In the genomic region with DNA sequence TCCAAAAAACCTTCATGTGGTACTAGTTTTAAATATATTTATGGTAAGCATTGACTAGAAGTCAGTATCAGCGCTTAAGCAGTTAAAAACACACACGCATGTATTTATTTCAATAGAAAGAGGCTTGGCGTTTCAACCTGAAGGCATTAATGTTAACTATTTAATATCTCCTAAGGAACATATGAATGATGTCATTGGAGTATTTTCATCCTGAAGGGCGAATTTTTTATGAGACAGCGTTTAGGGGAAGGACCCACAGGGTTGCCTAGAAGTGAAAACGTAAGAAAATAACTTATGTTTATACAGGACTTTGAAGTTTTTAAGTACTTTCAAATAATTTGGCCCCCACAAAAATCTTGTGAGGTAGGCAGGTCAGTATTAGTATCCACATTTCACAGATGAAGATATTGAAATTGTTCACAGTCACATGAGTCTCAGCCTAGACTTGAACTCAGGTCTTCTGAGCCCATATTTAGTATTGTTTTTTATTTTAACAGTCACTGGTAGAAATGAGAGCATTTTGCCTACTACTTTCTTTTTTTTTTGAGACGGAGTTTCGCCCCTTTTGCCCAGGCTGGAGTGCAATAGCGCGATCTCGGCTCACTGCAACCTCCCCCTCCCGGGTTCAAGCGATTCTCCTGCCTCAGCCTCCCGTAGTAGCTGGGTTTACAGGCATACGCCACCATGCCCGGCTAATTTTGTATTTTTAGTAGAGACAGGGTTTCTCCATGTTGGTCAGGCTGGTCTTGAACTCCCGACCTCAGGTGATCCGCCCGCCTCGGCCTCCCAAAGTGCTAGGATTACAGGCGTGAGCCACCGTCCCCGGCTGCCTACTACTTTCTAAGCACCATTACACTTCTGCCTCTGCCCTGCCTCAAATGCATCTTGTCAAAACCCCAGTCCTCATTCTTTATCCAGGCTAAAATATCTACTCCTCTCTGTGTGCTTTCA, we compare ENCODE assay signal across 9 cellular contexts. TPM values are rescaled to one million over a fixed set of nuclear protein-coding genes. Genes with fewer than 3 reads are reported as not detected.
DNase-seq lines count a peak whose midpoint lies in the region; ATAC-seq and TF ChIP-seq lines count a peak whose summit lies in the region.
"Had no signal": no experiment of that assay in that cellular context is flagged by ENCODE, and none has a peak within 500 bp of the region (broad histone marks: within the 10 kb centered on the region; RNA-seq: fewer than 3 reads in every experiment).

No MANE protein-coding gene starts in this region.

- H3K36me3 Mint-ChIP-seq in activated T-cell treated with anti-CD3 and anti-CD28 coated beads, Interleukin-2, amount 50 U/mL, for 72 hours (ENCODE audit: insufficient read depth in 2 of 2) = peaks cover 6 to 7% of the 10 kb centered on the region in 2 donors
- H3K36me3 Mint-ChIP-seq in activated naive CD8-positive, alpha-beta T cell treated with anti-CD3 and anti-CD28 coated beads, Interleukin-2, amount 50 U/mL, for 24 hours (ENCODE audit: low read depth) = peaks cover 7% of the 10 kb centered on the region
- peaks cover 12% of the 10 kb centered on the region for H3K36me3 Mint-ChIP-seq in type B pancreatic cell

- peak overlapping the region; percentile 74 to 76 for H3K9ac ChIP-seq in liver (ENCODE audit: low read depth in 1 of 2, low read length in 2 of 2)

- no peak for ATAC-seq in activated T-cell treated with anti-CD3 and anti-CD28 coated beads, Interleukin-2, amount 50 U/mL, for 72 hours (replicated peaks in 1 of 2)
- ATAC-seq in activated naive CD8-positive, alpha-beta T cell treated with anti-CD3 and anti-CD28 coated beads, Interleukin-2, amount 50 U/mL, for 24 hours = no peak
- ATAC-seq in HG02973 (IDR thresholded peaks at IDR 0.05; ENCODE audit: unreplicated experiment) (no peak), GM18861 (IDR thresholded peaks at IDR 0.05; ENCODE audit: unreplicated experiment) (no peak), sciatic nerve (no peak)

- WGBS in liver = 57% methylated on average over 23 of the region's 23 CpGs

- peak overlapping the region in 1 of 2 donors; percentile 88 for H3K27ac ChIP-seq in liver (ENCODE audit: low read depth in 1 of 2, low read length in 2 of 2)

- peak overlapping the region; percentile 89 for H3K27ac Mint-ChIP-seq in activated T-cell treated with anti-CD3 and anti-CD28 coated beads, Interleukin-2, amount 50 U/mL, for 72 hours
- H3K27ac Mint-ChIP-seq in activated naive CD8-positive, alpha-beta T cell treated with anti-CD3 and anti-CD28 coated beads, Interleukin-2, amount 50 U/mL, for 24 hours = peak overlapping the region; percentile 91
- peak overlapping the region; percentile 92 for H3K27ac Mint-ChIP-seq in type B pancreatic cell

- H3K27me3 ChIP-seq in liver (ENCODE audit: control insufficient read depth in 4 of 4, insufficient read depth in 4 of 4, low read length in 3 of 4) = no peaks in the 10 kb centered on the region

- TF ChIP-seq CTCF in liver (IDR thresholded peaks at IDR 0.05; ENCODE audit: low read depth, low read length, missing input control) = no peak
- TF ChIP-seq CTCF in type B pancreatic cell (conservative IDR thresholded peaks at IDR 0.05) = no peak

- no peaks in the 10 kb centered on the region for H3K9me3 Mint-ChIP-seq in activated T-cell treated with anti-CD3 and anti-CD28 coated beads, Interleukin-2, amount 50 U/mL, for 72 hours
- no peaks in the 10 kb centered on the region for H3K9me3 Mint-ChIP-seq in activated naive CD8-positive, alpha-beta T cell treated with anti-CD3 and anti-CD28 coated beads, Interleukin-2, amount 50 U/mL, for 24 hours
- no peaks in the 10 kb centered on the region for H3K9me3 Mint-ChIP-seq in type B pancreatic cell

- peaks cover 55% of the 10 kb centered on the region for H3K4me1 Mint-ChIP-seq in activated T-cell treated with anti-CD3 and anti-CD28 coated beads, Interleukin-2, amount 50 U/mL, for 72 hours (ENCODE audit: low read depth)
- peaks cover 59% of the 10 kb centered on the region for H3K4me1 Mint-ChIP-seq in activated naive CD8-positive, alpha-beta T cell treated with anti-CD3 and anti-CD28 coated beads, Interleukin-2, amount 50 U/mL, for 24 hours
- H3K4me1 Mint-ChIP-seq in type B pancreatic cell (ENCODE audit: unreplicated experiment) = peaks cover 18% of the 10 kb centered on the region

- no peaks in the 10 kb centered on the region for H3K9me3 ChIP-seq in liver (ENCODE audit: control insufficient read depth in 4 of 4, low read length in 3 of 4)

- intact Hi-C loops in sciatic nerve (cut with DNase I) = no loop called here

- TF ChIP-seq RAD21 in liver (IDR thresholded peaks at IDR 0.05) = no peak

- DNase-seq in activated T-cell treated with anti-CD3 and anti-CD28 coated beads, Interleukin-2, amount 50 U/mL, for 72 hours = no peak
- no peak for DNase-seq in activated T-cell treated with anti-CD3 and anti-CD28 coated beads, Interleukin-2, amount 50 U/mL, for 1 hour
- no peak for DNase-seq in activated naive CD8-positive, alpha-beta T cell treated with anti-CD3 and anti-CD28 coated beads, Interleukin-2, amount 50 U/mL, for 24 hours
- DNase-seq in type B pancreatic cell (ENCODE audit: extremely low spot score, unreplicated experiment) (no peak), sciatic nerve (ENCODE audit: low spot score) (no peak)
- DNase-seq: activated CD4-positive, CD25-positive, alpha-beta regulatory T cell had no signal

- peaks cover 8 to 33% (median 15%) of the 10 kb centered on the region in 4 donors for H3K4me1 ChIP-seq in liver (ENCODE audit: control insufficient read depth in 4 of 4, insufficient read depth in 4 of 4, low read length in 3 of 4)

- no peaks in the 10 kb centered on the region for H3K36me3 ChIP-seq in liver (ENCODE audit: control insufficient read depth in 4 of 4, insufficient read depth in 3 of 4, low read depth in 1 of 4, low read length in 3 of 4)

- H3K4me3 Mint-ChIP-seq in activated T-cell treated with anti-CD3 and anti-CD28 coated beads, Interleukin-2, amount 50 U/mL, for 72 hours = peak overlapping the region; percentile 89 to 90
- H3K4me3 Mint-ChIP-seq in activated naive CD8-positive, alpha-beta T cell treated with anti-CD3 and anti-CD28 coated beads, Interleukin-2, amount 50 U/mL, for 24 hours = peak overlapping the region; percentile 99
- peak overlapping the region; percentile 98 for H3K4me3 Mint-ChIP-seq in type B pancreatic cell

- no peaks in the 10 kb centered on the region for H3K27me3 Mint-ChIP-seq in activated T-cell treated with anti-CD3 and anti-CD28 coated beads, Interleukin-2, amount 50 U/mL, for 72 hours (ENCODE audit: low read depth)
- H3K27me3 Mint-ChIP-seq in activated naive CD8-positive, alpha-beta T cell treated with anti-CD3 and anti-CD28 coated beads, Interleukin-2, amount 50 U/mL, for 24 hours = no peaks in the 10 kb centered on the region
- H3K27me3 Mint-ChIP-seq in type B pancreatic cell = no peaks in the 10 kb centered on the region

- peak overlapping the region; percentile 86 to 99 (median 92) for H3K4me3 ChIP-seq in liver (ENCODE audit: low read depth in 1 of 3, low read length in 3 of 3)

TF ChIP-seq in liver, 16 proteins besides CTCF, POLR2A, EP300 and RAD21 (continues in another document):
- TF ChIP-seq HNF4A (conservative IDR thresholded peaks at IDR 0.05) = no peak
- TF ChIP-seq HNF4G (IDR thresholded peaks at IDR 0.05) = no peak
- no peak for TF ChIP-seq JUND (IDR thresholded peaks at IDR 0.05)
- TF ChIP-seq, protein P1, sequence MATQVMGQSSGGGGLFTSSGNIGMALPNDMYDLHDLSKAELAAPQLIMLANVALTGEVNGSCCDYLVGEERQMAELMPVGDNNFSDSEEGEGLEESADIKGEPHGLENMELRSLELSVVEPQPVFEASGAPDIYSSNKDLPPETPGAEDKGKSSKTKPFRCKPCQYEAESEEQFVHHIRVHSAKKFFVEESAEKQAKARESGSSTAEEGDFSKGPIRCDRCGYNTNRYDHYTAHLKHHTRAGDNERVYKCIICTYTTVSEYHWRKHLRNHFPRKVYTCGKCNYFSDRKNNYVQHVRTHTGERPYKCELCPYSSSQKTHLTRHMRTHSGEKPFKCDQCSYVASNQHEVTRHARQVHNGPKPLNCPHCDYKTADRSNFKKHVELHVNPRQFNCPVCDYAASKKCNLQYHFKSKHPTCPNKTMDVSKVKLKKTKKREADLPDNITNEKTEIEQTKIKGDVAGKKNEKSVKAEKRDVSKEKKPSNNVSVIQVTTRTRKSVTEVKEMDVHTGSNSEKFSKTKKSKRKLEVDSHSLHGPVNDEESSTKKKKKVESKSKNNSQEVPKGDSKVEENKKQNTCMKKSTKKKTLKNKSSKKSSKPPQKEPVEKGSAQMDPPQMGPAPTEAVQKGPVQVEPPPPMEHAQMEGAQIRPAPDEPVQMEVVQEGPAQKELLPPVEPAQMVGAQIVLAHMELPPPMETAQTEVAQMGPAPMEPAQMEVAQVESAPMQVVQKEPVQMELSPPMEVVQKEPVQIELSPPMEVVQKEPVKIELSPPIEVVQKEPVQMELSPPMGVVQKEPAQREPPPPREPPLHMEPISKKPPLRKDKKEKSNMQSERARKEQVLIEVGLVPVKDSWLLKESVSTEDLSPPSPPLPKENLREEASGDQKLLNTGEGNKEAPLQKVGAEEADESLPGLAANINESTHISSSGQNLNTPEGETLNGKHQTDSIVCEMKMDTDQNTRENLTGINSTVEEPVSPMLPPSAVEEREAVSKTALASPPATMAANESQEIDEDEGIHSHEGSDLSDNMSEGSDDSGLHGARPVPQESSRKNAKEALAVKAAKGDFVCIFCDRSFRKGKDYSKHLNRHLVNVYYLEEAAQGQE (IDR thresholded peaks at IDR 0.05) = no peak
- TF ChIP-seq FOXA1 (IDR thresholded peaks at IDR 0.05) = no peak
- no peak for TF ChIP-seq SP1 (IDR thresholded peaks at IDR 0.05)

RNA-seq across cellular contexts. Expression of a gene that starts 1.8 kb away (rescaled TPM):
- 10 to 100 TPM; 22.5 to 25.1 TPM for total RNA-seq in activated T-cell treated with anti-CD3 and anti-CD28 coated beads, Interleukin-2, amount 50 U/mL, for 72 hours
- 10 to 100 TPM; 19.5 to 20.3 TPM for total RNA-seq in liver
- polyA plus RNA-seq in liver = 1 to 10 TPM; 3.9 to 5.2 TPM
- total RNA-seq in type B pancreatic cell (ENCODE audit: low replicate concordance) = 61.6 and 134 TPM in 2 replicates
- total RNA-seq in sciatic nerve = 52.5 TPM

RNA-seq across cellular contexts. Expression of a gene that starts 50.7 kb away (rescaled TPM):
- 10 to 100 TPM; 52.0 to 57.7 TPM for total RNA-seq in activated T-cell treated with anti-CD3 and anti-CD28 coated beads, Interleukin-2, amount 50 U/mL, for 72 hours
- total RNA-seq in liver (10 to 100 TPM in 1 of 2 donors, 1 to 10 TPM in 1; 9.0 to 12.9 TPM), type B pancreatic cell (ENCODE audit: low replicate concordance) (33.0 and 75.1 TPM in 2 replicates), sciatic nerve (14.5 TPM)
- 1 to 10 TPM; 6.9 to 7.0 TPM for polyA plus RNA-seq in liver
